ENCODE assay signal across 1 cellular context in the genomic region with DNA sequence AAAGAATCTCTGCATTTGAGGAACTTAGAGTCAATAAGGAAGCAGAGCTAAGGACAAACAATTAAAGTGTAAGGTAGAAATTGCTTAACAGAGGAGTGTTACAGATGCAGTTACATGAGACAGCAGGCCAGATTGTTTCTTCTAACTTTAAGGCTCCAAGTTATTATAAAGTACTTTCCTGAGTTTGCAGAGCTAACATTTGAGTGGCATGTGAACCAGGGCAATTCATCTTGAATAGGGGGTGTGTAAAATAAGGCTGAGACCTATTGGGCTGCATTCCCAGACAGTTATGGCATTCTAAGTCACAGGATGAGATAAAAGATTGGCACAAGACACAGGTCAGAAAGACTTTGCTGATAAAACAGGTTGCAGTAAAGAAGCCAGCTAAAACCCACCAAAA.
TF ChIP-seq lines count a peak whose summit lies in the region.

No MANE protein-coding gene starts in this region.

TF ChIP-seq in K562, 482 proteins besides CTCF, POLR2A, EP300 and RAD21:
- TF ChIP-seq, protein P1, sequence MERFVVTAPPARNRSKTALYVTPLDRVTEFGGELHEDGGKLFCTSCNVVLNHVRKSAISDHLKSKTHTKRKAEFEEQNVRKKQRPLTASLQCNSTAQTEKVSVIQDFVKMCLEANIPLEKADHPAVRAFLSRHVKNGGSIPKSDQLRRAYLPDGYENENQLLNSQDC (CRISPR knock-in tag; IDR thresholded peaks at IDR 0.05), result no peak
- no peak for TF ChIP-seq EGR1 (conservative IDR thresholded peaks at IDR 0.05)
- no peak for TF ChIP-seq CBX2 (IDR thresholded peaks at IDR 0.05; ENCODE audit: insufficient read depth, low read length, poor library complexity, severe bottlenecking)
- no peak for TF ChIP-seq ZNF124 (CRISPR knock-in tag; IDR thresholded peaks at IDR 0.05)
- no peak for TF ChIP-seq ZNF347 (CRISPR knock-in tag; IDR thresholded peaks at IDR 0.05; ENCODE audit: low read depth)
- no peak for TF ChIP-seq KLF13 (tag; IDR thresholded peaks at IDR 0.05; ENCODE audit: borderline replicate concordance, low read depth)
- TF ChIP-seq C11orf30 (IDR thresholded peaks at IDR 0.05; ENCODE audit: low read depth), result no peak
- no peak for TF ChIP-seq TFAM (CRISPR knock-in tag; conservative IDR thresholded peaks at IDR 0.05)
- no peak for TF ChIP-seq ZBTB7A (IDR thresholded peaks at IDR 0.05; ENCODE audit: borderline replicate concordance, control insufficient read depth, low read depth, low read length)
- no peak for TF ChIP-seq RHOXF2B (CRISPR knock-in tag; conservative IDR thresholded peaks at IDR 0.05)
